8 cellular contexts compared by ENCODE assay signal in the genomic region with DNA sequence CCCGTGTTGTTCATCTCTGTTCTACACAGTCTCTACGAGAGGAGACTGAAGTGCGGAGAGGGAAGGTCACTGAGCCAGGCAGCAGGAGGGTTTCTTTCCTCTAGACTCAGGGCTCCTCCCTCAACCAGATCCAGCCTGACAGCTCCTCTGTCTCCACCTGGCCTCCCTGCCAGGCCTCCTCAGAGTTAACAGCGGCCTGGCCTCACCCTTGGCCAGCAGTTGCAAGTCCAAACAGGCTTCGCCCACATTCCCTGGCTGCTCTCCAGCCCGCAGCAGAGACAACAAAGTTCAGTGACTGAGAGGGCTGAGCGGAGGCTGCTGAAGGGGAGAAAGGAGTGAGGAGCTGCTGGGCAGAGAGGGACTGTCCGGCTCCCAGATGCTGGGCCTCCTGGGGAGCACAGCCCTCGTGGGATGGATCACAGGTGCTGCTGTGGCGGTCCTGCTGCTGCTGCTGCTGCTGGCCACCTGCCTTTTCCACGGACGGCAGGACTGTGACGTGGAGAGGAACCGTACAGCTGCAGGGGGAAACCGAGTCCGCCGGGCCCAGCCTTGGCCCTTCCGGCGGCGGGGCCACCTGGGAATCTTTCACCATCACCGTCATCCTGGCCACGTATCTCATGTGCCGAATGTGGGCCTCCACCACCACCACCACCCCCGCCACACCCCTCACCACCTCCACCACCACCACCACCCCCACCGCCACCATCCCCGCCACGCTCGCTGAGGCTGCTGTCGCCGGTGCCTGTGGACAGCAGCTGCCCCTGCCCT. TPM values are rescaled to one million over a fixed set of nuclear protein-coding genes. Genes with fewer than 3 reads are reported as not detected.
DNase-seq lines count a peak whose midpoint lies in the region; ATAC-seq, FAIRE-seq and TF ChIP-seq lines count a peak whose summit lies in the region.

A gene (plus strand): TSS at position 291 of the 768 bp plus-strand sequence. CDS start 86 bp downstream, at position 377.

- TF ChIP-seq CTCF in fibroblast of the aortic adventitia (IDR thresholded peaks at IDR 0.05; ENCODE audit: insufficient read depth, low read length) (no peak), pancreas (IDR thresholded peaks at IDR 0.05) (no peak)

- intact Hi-C loops in pancreas (cut with DNase I): no loop called here

- H3K4me3 ChIP-seq in SJCRH30 (peak within 1 kb of the TSS; percentile 16), fibroblast of the aortic adventitia (ENCODE audit: low read depth, low read length) (peak within 1 kb of the TSS; percentile 48), pancreas (no peak within 1 kb of the TSS)

- H3K4me1 ChIP-seq in SJCRH30 (peaks cover 50% of the 10 kb centered on the region), pancreas (peaks cover 6 to 14% (median 9%) of the 10 kb centered on the region in 3 donors)

- no peaks in the 10 kb centered on the region for H3K9me3 ChIP-seq in SJCRH30 (replicated peaks)
- H3K9me3 ChIP-seq in pancreas: no peaks in the 10 kb centered on the region

- DNase-seq in GOT3 (lab: John Stamatoyannopoulos, UW) (peak; percentile 19), SJCRH30 (peak; percentile 93 to 95), fibroblast of the aortic adventitia (ENCODE audit: low read depth) (peak; percentile 98), pancreas (peak; percentile 62 to 91 (median 78))

- H3K27ac ChIP-seq in SJCRH30: peak within 1 kb of the TSS; percentile 84
- H3K27ac ChIP-seq in pancreas: peak within 1 kb of the TSS; percentile 60 to 78 (median 66)

- H3K27me3 ChIP-seq in SJCRH30: no peaks in the 10 kb centered on the region
- no peaks in the 10 kb centered on the region for H3K27me3 ChIP-seq in pancreas

- H3K36me3 ChIP-seq in SJCRH30: no peaks in the 10 kb centered on the region
- no peaks in the 10 kb centered on the region for H3K36me3 ChIP-seq in pancreas

- ATAC-seq in pancreas (peak; percentile 45 to 75 (median 70)), GM21825 (IDR thresholded peaks at IDR 0.05; ENCODE audit: unreplicated experiment) (no peak), GM19324 (IDR thresholded peaks at IDR 0.05; ENCODE audit: low FRiP score, unreplicated experiment) (no peak), GM21515 (IDR thresholded peaks at IDR 0.05; ENCODE audit: unreplicated experiment) (no peak), HG02759 (IDR thresholded peaks at IDR 0.05; ENCODE audit: unreplicated experiment) (no peak)

- FAIRE-seq in pancreas (lab: Jason Lieb, UNC): no peak

- 47% methylated on average over 24 to 29 of the region's 30 CpGs for WGBS in pancreas, 2 donors

RNA-seq across cellular contexts. Expression of the gene that starts here (rescaled TPM):
- 0.48 TPM in 1 of 2 replicates, not detected in the other for total RNA-seq in SJCRH30 (2014; rRNA removed; shearing (Covaris generic))
- total RNA-seq in fibroblast of the aortic adventitia (ENCODE audit: low replicate concordance) (0.81 TPM in 1 of 2 replicates, not detected in the other), pancreas (1 to 10 TPM in 3 of 6 donors, under 1 TPM in 3; 0.43 to 1.5 (median 0.83) TPM)
- polyA plus RNA-seq in pancreas: 1 to 10 TPM in 1 of 2 donors, under 1 TPM in 1; 0.33 to 1.5 TPM

Comparison
In these comparisons a context has a peak if more than half of its experiments do, and no peak if none do; other contexts are left out.
1. Peak in DNase-seq, H3K4me3 ChIP-seq and H3K27ac ChIP-seq in SJCRH30; RNA of the gene not detected or under 1 TPM.
2. Peak in DNase-seq and H3K4me3 ChIP-seq in fibroblast of the aortic adventitia; RNA of the gene not detected or under 1 TPM.
3. DNase-seq: peak in every context shown above with its lines; median percentile 98 in fibroblast of the aortic adventitia; 94 in SJCRH30; 78 in pancreas; 19 in GOT3.
4. ATAC-seq: peak in pancreas (4 of 4); none in GM21825 (single experiment), GM19324 (single experiment), GM21515 (single experiment) and HG02759 (single experiment).